1 cellular context compared by ENCODE assay signal in genomic region chr19:51786651-51787494, GRCh38.
TF ChIP-seq lines count a peak whose summit lies in the region.

No MANE protein-coding gene starts in this region.

TF ChIP-seq in HepG2, 621 proteins besides CTCF, POLR2A, EP300 and RAD21:
- TF ChIP-seq ZSCAN25 (CRISPR knock-in tag; IDR thresholded peaks at IDR 0.05) (no peak), E2F1 (CRISPR knock-in tag; IDR thresholded peaks at IDR 0.05) (no peak), ZNF326 (CRISPR knock-in tag; IDR thresholded peaks at IDR 0.05; ENCODE audit: borderline replicate concordance) (no peak), KLF11 (CRISPR knock-in tag; IDR thresholded peaks at IDR 0.05) (no peak), MYNN (CRISPR knock-in tag; IDR thresholded peaks at IDR 0.05; ENCODE audit: low read depth) (no peak), SOX13 (IDR thresholded peaks at IDR 0.05) (no peak), SOX13 (CRISPR knock-in tag; conservative IDR thresholded peaks at IDR 0.05 in 1 of 2, IDR thresholded peaks at IDR 0.05 in 1 of 2) (no peak), SNRNP70 (IDR thresholded peaks at IDR 0.05; ENCODE audit: low read depth, low read length) (no peak), HOXA5 (CRISPR knock-in tag; IDR thresholded peaks at IDR 0.05) (no peak), GZF1 (CRISPR knock-in tag; IDR thresholded peaks at IDR 0.05) (no peak), ZNF782 (CRISPR knock-in tag; IDR thresholded peaks at IDR 0.05; ENCODE audit: borderline replicate concordance) (no peak)
